14 cellular contexts compared by ENCODE assay signal in the genomic region with DNA sequence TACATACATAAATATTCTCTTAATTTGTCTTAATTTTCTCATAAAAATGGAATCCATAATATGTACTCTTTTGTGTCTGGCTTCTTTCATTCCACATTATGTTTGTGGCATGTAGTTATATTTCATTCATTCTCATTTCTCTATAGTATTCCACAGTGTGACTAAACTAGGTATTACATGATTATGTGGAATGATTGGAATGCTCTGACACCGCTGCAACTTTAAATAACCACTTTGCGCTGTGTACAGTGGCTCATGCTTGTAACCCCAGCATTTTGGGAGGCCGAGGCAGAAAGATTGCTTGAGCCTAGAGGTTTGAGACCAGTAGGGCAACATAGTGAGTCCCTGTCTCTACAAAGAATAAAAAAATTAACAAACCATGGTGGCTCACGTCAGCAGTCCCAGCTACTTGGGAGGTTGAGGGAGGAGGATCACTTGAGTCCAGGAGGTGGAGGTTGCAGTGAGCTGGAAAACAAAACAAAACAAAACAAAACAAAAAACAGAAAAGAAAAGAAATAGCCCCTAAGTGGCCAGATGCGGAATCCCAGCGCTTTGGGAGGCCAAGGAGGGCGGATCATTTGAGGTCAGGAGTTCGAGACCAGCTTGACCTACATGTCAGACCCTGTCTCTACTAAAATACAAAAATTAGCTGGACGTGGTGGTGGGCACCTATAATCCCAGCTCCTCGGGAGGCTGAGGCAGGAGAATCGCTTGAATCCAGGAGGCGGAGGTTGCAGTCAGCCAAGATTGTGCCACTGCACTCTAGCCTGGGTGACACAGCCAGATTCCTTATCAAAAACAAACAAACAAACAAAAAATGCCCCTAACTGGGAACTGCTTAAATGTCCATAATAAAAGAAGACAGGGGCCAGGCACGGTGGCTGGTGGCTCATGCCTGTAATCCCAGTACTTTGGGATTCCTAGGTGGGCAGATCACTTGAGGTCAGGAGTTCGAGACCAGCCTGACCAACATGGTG. TPM values are rescaled to one million over a fixed set of nuclear protein-coding genes. Genes with fewer than 3 reads are reported as not detected.
DNase-seq lines count a peak whose midpoint lies in the region; ATAC-seq, FAIRE-seq and TF ChIP-seq lines count a peak whose summit lies in the region.
"Had no signal": no experiment of that assay in that cellular context is flagged by ENCODE, and none has a peak within 500 bp of the region (broad histone marks: within the 10 kb centered on the region; RNA-seq: fewer than 3 reads in every experiment).

No MANE protein-coding gene starts in this region.

- no peak overlapping the region for H3K9ac ChIP-seq in adipocyte (ENCODE audit: low read length)

- intact Hi-C loops in left ventricle myocardium inferior (cut with micrococcal nuclease) (loop anchor here (5.0 kb wide), 1 partner anchor 45 kb away; no protein-coding TSS in a partner anchor), left ventricle myocardium superior (cut with micrococcal nuclease) (no loop called here), body of pancreas (cut with DNase I) (no loop called here), sciatic nerve (cut with DNase I) (loop anchor here (10.0 kb wide), 1 partner anchor 88 kb away; no protein-coding TSS in a partner anchor)

- FAIRE-seq in urothelium cell line (lab: Jason Lieb, UNC) = peak; percentile 89

- no peaks in the 10 kb centered on the region for H3K36me3 ChIP-seq in cardiac muscle cell
- no peaks in the 10 kb centered on the region for H3K36me3 ChIP-seq in left ventricle myocardium inferior
- no peaks in the 10 kb centered on the region for H3K36me3 ChIP-seq in adipocyte (ENCODE audit: control insufficient read depth, insufficient read depth, low read length, severe bottlenecking)
- no peaks in the 10 kb centered on the region for H3K36me3 ChIP-seq in body of pancreas (replicated peaks in 1 of 2; ENCODE audit: insufficient read depth in 1 of 2, low read depth in 2 of 2)

- no peak overlapping the region for H3K4me3 ChIP-seq in cardiac muscle cell
- H3K4me3 ChIP-seq in left ventricle myocardium inferior = no peak overlapping the region
- no peak overlapping the region for H3K4me3 ChIP-seq in adipocyte (ENCODE audit: low read length)
- H3K4me3 ChIP-seq in body of pancreas = no peak overlapping the region
- H3K4me3 ChIP-seq: coronary artery had no signal

- H3K9me3 ChIP-seq in cardiac muscle cell (ENCODE audit: low read depth) (no peaks in the 10 kb centered on the region), left ventricle myocardium inferior (replicated peaks) (no peaks in the 10 kb centered on the region), adipocyte (ENCODE audit: control insufficient read depth, low read length) (no peaks in the 10 kb centered on the region), body of pancreas (no peaks in the 10 kb centered on the region)

- 74 to 76% methylated on average over 14 of the region's 14 CpGs for WGBS in body of pancreas, 2 donors

- ATAC-seq in left ventricle myocardium superior = peak; percentile 48
- no peak for ATAC-seq in body of pancreas
- no peak for ATAC-seq in sciatic nerve
- ATAC-seq: activated CD4-positive, CD25-positive, alpha-beta regulatory T cell treated with anti-CD3 and anti-CD28 coated beads, Interleukin-2, amount 50 U/mL, for 24 hours had no signal

- H3K27me3 ChIP-seq in cardiac muscle cell (no peaks in the 10 kb centered on the region), left ventricle myocardium inferior (ENCODE audit: low read depth) (no peaks in the 10 kb centered on the region), adipocyte (replicated peaks; ENCODE audit: control insufficient read depth, insufficient read depth, low read length) (no peaks in the 10 kb centered on the region), body of pancreas (no peaks in the 10 kb centered on the region)

- TF ChIP-seq CTCF in cardiac muscle cell (IDR thresholded peaks at IDR 0.05; ENCODE audit: low read depth, low read length) = no peak
- no peak for TF ChIP-seq CTCF in left ventricle myocardium inferior (IDR thresholded peaks at IDR 0.05; ENCODE audit: borderline replicate concordance)
- no peak for TF ChIP-seq CTCF in body of pancreas (IDR thresholded peaks at IDR 0.05)

- H3K4me1 ChIP-seq in cardiac muscle cell (ENCODE audit: low read depth) (no peaks in the 10 kb centered on the region), left ventricle myocardium inferior (no peaks in the 10 kb centered on the region), adipocyte (ENCODE audit: control insufficient read depth, insufficient read depth, low read length) (peaks cover 24% of the 10 kb centered on the region), body of pancreas (peaks cover 4% of the 10 kb centered on the region)

- DNase-seq in cardiac muscle cell (ENCODE audit: low read depth in 1 of 2, low spot score in 1 of 2) (peak; percentile 44 to 73), left ventricle myocardium inferior (no peak), adipocyte (ENCODE audit: low read depth) (peak; percentile 78), left ventricle myocardium superior (peak; percentile 12), urothelium cell line (ENCODE audit: low spot score) (peak; percentile 41), activated gamma-delta T cell treated with Interleukin-2 at 50 U/mL for 16 hours (no peak), body of pancreas (no peak), sciatic nerve (ENCODE audit: low spot score) (no peak)
- DNase-seq: GF-D8, hypothalamus, KBM-7, SHP77 had no signal

- no peak for TF ChIP-seq POLR2A in body of pancreas (IDR thresholded peaks at IDR 0.05)

- peak overlapping the region; percentile 65 for H3K27ac ChIP-seq in cardiac muscle cell
- H3K27ac ChIP-seq in left ventricle myocardium inferior (replicated peaks) = no peak overlapping the region
- H3K27ac ChIP-seq in body of pancreas = no peak overlapping the region

RNA-seq across cellular contexts. Expression of gene SAE1, which starts 8.0 kb away (rescaled TPM):
- total RNA-seq in cardiac muscle cell (128 and 148 TPM in 2 replicates), left ventricle myocardium inferior (42.5 TPM), left ventricle myocardium superior (41.9 TPM), body of pancreas (10 to 100 TPM; 14.5 to 21.5 TPM), sciatic nerve (41.8 TPM)
- polyA plus RNA-seq in cardiac muscle cell = 171 and 213 TPM in 2 replicates

RNA-seq across cellular contexts. Expression of gene ZC3H4, which starts 9.1 kb away (rescaled TPM):
- 23.2 and 34.6 TPM in 2 replicates for total RNA-seq in cardiac muscle cell
- polyA plus RNA-seq in cardiac muscle cell = 4.2 and 5.0 TPM in 2 replicates
- 22.1 TPM for total RNA-seq in left ventricle myocardium inferior
- total RNA-seq in left ventricle myocardium superior = 22.1 TPM
- 10 to 100 TPM; 18.9 to 34.3 TPM for total RNA-seq in body of pancreas
- total RNA-seq in sciatic nerve = 50.4 TPM

Comparison
In these comparisons a context has a peak if more than half of its experiments do, and no peak if none do; other contexts are left out.
1. DNase-seq: peak in cardiac muscle cell (2 of 2), adipocyte (single experiment), left ventricle myocardium superior (single experiment) and urothelium cell line (single experiment); none in left ventricle myocardium inferior (single experiment), activated gamma-delta T cell treated with Interleukin-2 at 50 U/mL for 16 hours (single experiment), body of pancreas (0 of 4) and sciatic nerve (single experiment).
2. intact Hi-C loops: an anchor here in left ventricle myocardium inferior (5.0 kb wide) and sciatic nerve (10.0 kb wide); none called in left ventricle myocardium superior and body of pancreas.